ENCODE assay signal across 8 cellular contexts in genomic region chr2:144430722-144431163, GRCh38.
A peak's percentile ranks its signal among the peaks of the same experiment; 100 is the strongest.
DNase-seq lines count a peak whose midpoint lies in the region; ATAC-seq, FAIRE-seq and TF ChIP-seq lines count a peak whose summit lies in the region.

No MANE protein-coding gene starts in this region.

- H3K9me3 Mint-ChIP-seq in memory B cell: no peaks in the 10 kb centered on the region

- ATAC-seq in GM19043 (IDR thresholded peaks at IDR 0.05; ENCODE audit: low read depth, unreplicated experiment) (peak; percentile 87), HG02884 (IDR thresholded peaks at IDR 0.05; ENCODE audit: unreplicated experiment) (peak; percentile 96), memory B cell (ENCODE audit: low read depth) (peak; percentile 11)

- TF ChIP-seq CTCF in SK-N-SH (IDR thresholded peaks at IDR 0.05): no peak

- H3K36me3 Mint-ChIP-seq in memory B cell: peaks cover 10% of the 10 kb centered on the region

- no peak for FAIRE-seq in H54 (lab: Jason Lieb, UNC)

- H3K4me1 ChIP-seq in SK-N-SH (ENCODE audit: control insufficient read depth in 1 of 2, insufficient read depth in 2 of 2, low read depth in 1 of 2, low read length in 1 of 2): peaks cover 14 to 19% of the 10 kb centered on the region in 2 experiments; a peak in 3 of 4 replicates
- H3K4me1 ChIP-seq in effector memory CD4-positive, alpha-beta T cell (ENCODE audit: control insufficient read depth, insufficient read depth, low read length, poor library complexity, severe bottlenecking): no peaks in the 10 kb centered on the region

- CTCF ChIA-PET in SK-N-SH (lab: Yijun Ruan, JAX): interaction anchor here (1.1 to 1.5 kb wide), 2 partner anchors 18 to 24 kb away, joined by 3 to 5 read pairs; no protein-coding TSS in a partner anchor

- H3K4me1 Mint-ChIP-seq in memory B cell: peaks cover 31% of the 10 kb centered on the region

- no peak overlapping the region for H2AFZ ChIP-seq in SK-N-SH (ENCODE audit: low read depth)

- no peaks in the 10 kb centered on the region for H3K9me2 ChIP-seq in SK-N-SH

- H4K20me1 ChIP-seq in SK-N-SH (ENCODE audit: insufficient read depth): peaks cover 40% of the 10 kb centered on the region; the same call in 1 of the 2 replicates

- TF ChIP-seq POLR2A in H54 (IDR thresholded peaks at IDR 0.05; ENCODE audit: low read depth, low read length): no peak

- H3K27me3 Mint-ChIP-seq in memory B cell: no peaks in the 10 kb centered on the region

- TF ChIP-seq EP300 in SK-N-SH (IDR thresholded peaks at IDR 0.05; ENCODE audit: borderline replicate concordance in 1 of 2, low read depth in 1 of 2, low read length in 1 of 2): peak in 1 of 2 experiments; percentile 42; a peak in 1 of 4 replicates

- peak; percentile 8 for DNase-seq in SK-N-SH
- no peak for DNase-seq in memory B cell (ENCODE audit: low spot score in 2 of 2)
- no peak for DNase-seq in effector memory CD4-positive, alpha-beta T cell
- no peak for DNase-seq in NCI-H446 (lab: John Stamatoyannopoulos, UW)
- DNase-seq in cortex of kidney (lab: John Stamatoyannopoulos, UW): no peak
- DNase-seq in H54 (ENCODE audit: insufficient read length, low spot score): no peak

- no peaks in the 10 kb centered on the region for H3K9me3 ChIP-seq in SK-N-SH
- no peaks in the 10 kb centered on the region for H3K9me3 ChIP-seq in effector memory CD4-positive, alpha-beta T cell (ENCODE audit: control insufficient read depth, low read length)

- peaks cover 20 to 34% of the 10 kb centered on the region in 2 experiments for H3K36me3 ChIP-seq in SK-N-SH (replicated peaks in 1 of 2; ENCODE audit: control insufficient read depth in 1 of 2, insufficient read depth in 2 of 2, low read length in 1 of 2)
- H3K36me3 ChIP-seq in effector memory CD4-positive, alpha-beta T cell (ENCODE audit: control insufficient read depth, insufficient read depth, low read length): no peaks in the 10 kb centered on the region

- peaks cover 71% of the 10 kb centered on the region for H3K79me2 ChIP-seq in SK-N-SH (ENCODE audit: insufficient read depth)

- H3K27ac ChIP-seq in SK-N-SH (ENCODE audit: low read depth in 2 of 2, low read length in 1 of 2): peak overlapping the region in 1 of 2 experiments; percentile 92; a peak in 3 of 4 replicates
- no peak overlapping the region for H3K27ac ChIP-seq in effector memory CD4-positive, alpha-beta T cell (ENCODE audit: insufficient read depth, low read length, poor library complexity, severe bottlenecking)

- no peak overlapping the region for H3K9ac ChIP-seq in SK-N-SH

- H3K4me3 Mint-ChIP-seq in memory B cell: no peak overlapping the region

- no peak overlapping the region for H3K4me3 ChIP-seq in SK-N-SH (ENCODE audit: low read depth in 2 of 2, low read length in 1 of 2)
- no peak overlapping the region for H3K4me3 ChIP-seq in effector memory CD4-positive, alpha-beta T cell (ENCODE audit: insufficient read depth, low read depth, low read length, poor library complexity, severe bottlenecking)

- no peaks in the 10 kb centered on the region for H3K27me3 ChIP-seq in SK-N-SH (ENCODE audit: insufficient read depth)
- H3K27me3 ChIP-seq in effector memory CD4-positive, alpha-beta T cell (replicated peaks; ENCODE audit: control insufficient read depth, insufficient read depth, low read length, poor library complexity, severe bottlenecking): no peaks in the 10 kb centered on the region

- peaks cover 22% of the 10 kb centered on the region for H3F3A ChIP-seq in SK-N-SH (replicated peaks; ENCODE audit: insufficient read depth)

- H3K4me2 ChIP-seq in SK-N-SH: no peak overlapping the region

- POLR2A ChIA-PET in SK-N-SH (lab: Yijun Ruan, JAX): interaction anchor here (0.5 kb wide), 2 partner anchors 87 to 363 kb away, joined by 3 to 4 read pairs; no protein-coding TSS in a partner anchor

- 79% methylated on average over 8 of the region's 8 CpGs for WGBS in SK-N-SH (ENCODE audit: low lambda C conversion rate)

- no peak overlapping the region for H3K27ac Mint-ChIP-seq in memory B cell

- TF ChIP-seq RAD21 in SK-N-SH (IDR thresholded peaks at IDR 0.05; ENCODE audit: low read length): no peak; the same call in 1 of the 2 replicates

TF ChIP-seq in SK-N-SH, 30 proteins besides CTCF, POLR2A, EP300 and RAD21:
- TF ChIP-seq GATA2 (CRISPR knock-in tag; IDR thresholded peaks at IDR 0.05): peak; percentile 18; the same call in 1 of the 2 replicates
- TF ChIP-seq ELF1 (IDR thresholded peaks at IDR 0.05): no peak
- no peak for TF ChIP-seq FOXJ3 (CRISPR knock-in tag; IDR thresholded peaks at IDR 0.05)
- no peak for TF ChIP-seq FOXM1 (IDR thresholded peaks at IDR 0.05; ENCODE audit: low read depth)
- TF ChIP-seq CHD2 (IDR thresholded peaks at IDR 0.05; ENCODE audit: low read length, partially characterized antibody): peak; percentile 21
- TF ChIP-seq RCOR1 (IDR thresholded peaks at IDR 0.05; ENCODE audit: low read length): peak; percentile 56; the same call in 1 of the 2 replicates

Comparison
In these comparisons a context has a peak if more than half of its experiments do, and no peak if none do; other contexts are left out.
1. ATAC-seq: peak in every context shown above with its lines; median percentile 96 in HG02884; 87 in GM19043; 11 in memory B cell.